ENCODE assay signal across 21 cellular contexts in the genomic region with DNA sequence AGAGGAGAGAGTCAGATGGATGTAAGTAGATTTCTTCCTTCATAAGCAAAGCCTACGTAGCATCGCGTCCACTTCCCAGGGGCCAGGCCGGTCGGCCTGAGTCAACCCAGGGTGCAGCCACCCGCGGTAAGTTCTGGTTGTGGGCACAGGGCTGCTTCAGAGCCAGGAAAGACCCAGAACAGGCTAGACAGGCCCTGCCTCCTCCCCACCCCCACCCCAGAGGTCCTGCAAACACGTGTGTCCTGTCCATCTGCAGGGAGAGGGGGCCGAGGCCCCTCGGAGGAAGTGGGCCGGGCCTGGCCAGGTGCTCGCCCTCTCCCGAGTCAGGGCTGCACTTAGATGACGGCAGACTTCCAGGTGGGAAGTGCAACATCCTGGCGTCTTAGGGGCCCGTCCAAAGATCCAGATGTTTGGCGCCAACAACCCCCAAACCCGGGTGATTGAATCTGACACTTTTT.
DNase-seq lines count a peak whose midpoint lies in the region; ATAC-seq and TF ChIP-seq lines count a peak whose summit lies in the region.
"Had no signal": no experiment of that assay in that cellular context is flagged by ENCODE, and none has a peak within 500 bp of the region (broad histone marks: within the 10 kb centered on the region; RNA-seq: fewer than 3 reads in every experiment).

No MANE protein-coding gene starts in this region.

- no peak for TF ChIP-seq POLR2A in vagina (IDR thresholded peaks at IDR 0.05)

- peaks cover 7% of the 10 kb centered on the region for H3K4me1 Mint-ChIP-seq in endodermal cell
- H3K4me1 Mint-ChIP-seq: activated naive CD8-positive, alpha-beta T cell treated with anti-CD3 and anti-CD28 coated beads, Interleukin-2, amount 50 U/mL, for 24 hours had no signal

- no peak overlapping the region for H3K27ac Mint-ChIP-seq in endodermal cell
- H3K27ac Mint-ChIP-seq: activated naive CD8-positive, alpha-beta T cell treated with anti-CD3 and anti-CD28 coated beads, Interleukin-2, amount 50 U/mL, for 24 hours; T-helper 17 cell had no signal

- H3K9ac ChIP-seq in endodermal cell (ENCODE audit: extremely low read depth, low read length, poor library complexity, severe bottlenecking), result no peak overlapping the region

- WGBS in right cardiac atrium, result 57% methylated on average over 18 of the region's 18 CpGs
- 91 to 92% methylated on average over 11 to 18 of the region's 18 CpGs for WGBS in endodermal cell (ENCODE audit: insufficient coverage in 1 of 2, insufficient read length in 1 of 2), 2 experiments

- H3K9me3 ChIP-seq in right cardiac atrium (ENCODE audit: control insufficient read depth, low read length) (no peaks in the 10 kb centered on the region), endodermal cell (ENCODE audit: control insufficient read depth, low read length) (no peaks in the 10 kb centered on the region), osteoblast (ENCODE audit: low read depth, low read length) (no peaks in the 10 kb centered on the region), vagina (no peaks in the 10 kb centered on the region)
- H3K9me3 ChIP-seq: A549, Caco-2, psoas muscle had no signal

- TF ChIP-seq CTCF in endodermal cell (conservative IDR thresholded peaks at IDR 0.05) (no peak), osteoblast (IDR thresholded peaks at IDR 0.05; ENCODE audit: extremely low read depth, low read depth, low read length) (no peak), vagina (IDR thresholded peaks at IDR 0.05) (no peak)

- no peak overlapping the region for H3K4me3 Mint-ChIP-seq in endodermal cell
- H3K4me3 Mint-ChIP-seq: activated naive CD8-positive, alpha-beta T cell treated with anti-CD3 and anti-CD28 coated beads, Interleukin-2, amount 50 U/mL, for 24 hours; nephron; T-helper 17 cell had no signal

- no peak overlapping the region for H3K4me2 ChIP-seq in osteoblast (ENCODE audit: insufficient read depth, low read length)
- H3K4me2 ChIP-seq: A549 had no signal

- H3K4me3 ChIP-seq in right cardiac atrium (ENCODE audit: low read length) (no peak overlapping the region), endodermal cell (ENCODE audit: low read length) (no peak overlapping the region), osteoblast (ENCODE audit: insufficient read depth, low read length) (no peak overlapping the region), vagina (no peak overlapping the region)
- H3K4me3 ChIP-seq: A549, psoas muscle, SK-N-MC had no signal

- H3K36me3 ChIP-seq in endodermal cell (ENCODE audit: control insufficient read depth, insufficient read depth, low read length), result no peaks in the 10 kb centered on the region
- no peaks in the 10 kb centered on the region for H3K36me3 ChIP-seq in osteoblast (ENCODE audit: insufficient read depth, low read length)
- no peaks in the 10 kb centered on the region for H3K36me3 ChIP-seq in vagina

- no peak for ATAC-seq in right cardiac atrium
- ATAC-seq in GM19035 (IDR thresholded peaks at IDR 0.05; ENCODE audit: unreplicated experiment), result no peak
- ATAC-seq: A549; activated naive CD8-positive, alpha-beta T cell treated with anti-CD3 and anti-CD28 coated beads, Interleukin-2, amount 50 U/mL, for 24 hours; psoas muscle; T-helper 17 cell had no signal

- DNase-seq in cardiac septum (ENCODE audit: low spot score), result peak; percentile 51
- DNase-seq in right cardiac atrium, result no peak
- DNase-seq in endodermal cell, result peak; percentile 37
- DNase-seq in osteoblast (ENCODE audit: insufficient read length, low spot score, missing footprints), result peak; percentile 52
- peak; percentile 55 to 80 for DNase-seq in vagina (ENCODE audit: extremely low spot score in 2 of 2)
- DNase-seq in NCI-H524 treated with DMSO at 0.1 percent for 48 hours (lab: John Stamatoyannopoulos, UW), result no peak
- no peak for DNase-seq in NCI-H345 (lab: John Stamatoyannopoulos, UW)
- DNase-seq: activated CD4-positive, alpha-beta T cell treated with anti-CD3 and anti-CD28 coated beads for 4 hours; activated gamma-delta T cell; activated naive CD8-positive, alpha-beta T cell treated with anti-CD3 and anti-CD28 coated beads, Interleukin-2, amount 50 U/mL, for 24 hours; kidney glomerular epithelial cell; NCI-H1417; psoas muscle; stimulated activated CD4-positive, alpha-beta T cell treated with anti-CD3 and anti-CD28 coated beads, Interleukin-2, amount 100 ng/mL, for 48 hours; stimulated activated naive CD4-positive, alpha-beta T cell; T-helper 17 cell had no signal

- peaks cover 3% of the 10 kb centered on the region for H3K36me3 Mint-ChIP-seq in endodermal cell (ENCODE audit: low read depth)

- H3K4me1 ChIP-seq in right cardiac atrium (ENCODE audit: control insufficient read depth, insufficient read depth, low read length), result no peaks in the 10 kb centered on the region
- no peaks in the 10 kb centered on the region for H3K4me1 ChIP-seq in endodermal cell (ENCODE audit: control insufficient read depth, insufficient read depth, low read length)
- H3K4me1 ChIP-seq in osteoblast (ENCODE audit: insufficient read depth, low read length), result peaks cover 6% of the 10 kb centered on the region
- no peaks in the 10 kb centered on the region for H3K4me1 ChIP-seq in vagina
- H3K4me1 ChIP-seq: A549, Caco-2, psoas muscle had no signal

- intact Hi-C loops in cardiac septum (cut with DNase I), result loop anchor here (5.0 kb wide), 1 partner anchor 52 kb away; no protein-coding TSS in a partner anchor
- intact Hi-C loops in right cardiac atrium (cut with DNase I), result no loop called here
- intact Hi-C loops in vagina (cut with DNase I), result no loop called here

- H3K27me3 Mint-ChIP-seq in endodermal cell (ENCODE audit: insufficient read depth), result no peaks in the 10 kb centered on the region

- no peak overlapping the region for H2AFZ ChIP-seq in osteoblast (ENCODE audit: low read length)

- peaks cover 12% of the 10 kb centered on the region for H3K9me3 Mint-ChIP-seq in endodermal cell
- H3K9me3 Mint-ChIP-seq: activated naive CD8-positive, alpha-beta T cell treated with anti-CD3 and anti-CD28 coated beads, Interleukin-2, amount 50 U/mL, for 24 hours had no signal

- no peaks in the 10 kb centered on the region for H3K79me2 ChIP-seq in osteoblast (ENCODE audit: insufficient read depth, low read length)

- H3K27ac ChIP-seq in right cardiac atrium (ENCODE audit: low read length) (no peak overlapping the region), endodermal cell (ENCODE audit: low read depth, low read length) (no peak overlapping the region), osteoblast (ENCODE audit: low read depth, low read length) (no peak overlapping the region), vagina (no peak overlapping the region)
- H3K27ac ChIP-seq: A549, psoas muscle, SK-N-MC had no signal

- H4K20me1 ChIP-seq in osteoblast (ENCODE audit: insufficient read depth, low read length), result no peaks in the 10 kb centered on the region

- H3K27me3 ChIP-seq in right cardiac atrium (ENCODE audit: control insufficient read depth, insufficient read depth), result no peaks in the 10 kb centered on the region
- H3K27me3 ChIP-seq in endodermal cell (ENCODE audit: control insufficient read depth, insufficient read depth, low read length, poor library complexity, severe bottlenecking), result no peaks in the 10 kb centered on the region
- H3K27me3 ChIP-seq in osteoblast (ENCODE audit: insufficient read depth, low read length), result no peaks in the 10 kb centered on the region
- H3K27me3 ChIP-seq in vagina, result no peaks in the 10 kb centered on the region

Comparison
In these comparisons a context has a peak if more than half of its experiments do, and no peak if none do; other contexts are left out.
1. DNase-seq: peak in cardiac septum (single experiment), endodermal cell (single experiment), osteoblast (single experiment) and vagina (2 of 2); none in right cardiac atrium (0 of 3), NCI-H524 treated with DMSO at 0.1 percent for 48 hours (single experiment) and NCI-H345 (single experiment).